2 cellular contexts compared by ENCODE assay signal in genomic region chr9:88344013-88344412, GRCh38.
TF ChIP-seq lines count a peak whose summit lies in the region.

No MANE protein-coding gene starts in this region.

TF ChIP-seq in HCT116, 20 proteins besides CTCF, POLR2A, EP300 and RAD21:
- TF ChIP-seq CEBPB (IDR thresholded peaks at IDR 0.05; ENCODE audit: low read depth), result no peak
TF ChIP-seq in HCT116: peak in this region for 0.

TF ChIP-seq in K562, 482 proteins besides CTCF, POLR2A, EP300 and RAD21:
- peak; percentile 56; the same call in 1 of the 2 replicates for TF ChIP-seq CHD2 (IDR thresholded peaks at IDR 0.05; ENCODE audit: low read depth, low read length)
- TF ChIP-seq FOXA3 (CRISPR knock-in tag; conservative IDR thresholded peaks at IDR 0.05 in 1 of 2, IDR thresholded peaks at IDR 0.05 in 1 of 2), result no peak
